20 cellular contexts compared by ENCODE assay signal in the genomic region with DNA sequence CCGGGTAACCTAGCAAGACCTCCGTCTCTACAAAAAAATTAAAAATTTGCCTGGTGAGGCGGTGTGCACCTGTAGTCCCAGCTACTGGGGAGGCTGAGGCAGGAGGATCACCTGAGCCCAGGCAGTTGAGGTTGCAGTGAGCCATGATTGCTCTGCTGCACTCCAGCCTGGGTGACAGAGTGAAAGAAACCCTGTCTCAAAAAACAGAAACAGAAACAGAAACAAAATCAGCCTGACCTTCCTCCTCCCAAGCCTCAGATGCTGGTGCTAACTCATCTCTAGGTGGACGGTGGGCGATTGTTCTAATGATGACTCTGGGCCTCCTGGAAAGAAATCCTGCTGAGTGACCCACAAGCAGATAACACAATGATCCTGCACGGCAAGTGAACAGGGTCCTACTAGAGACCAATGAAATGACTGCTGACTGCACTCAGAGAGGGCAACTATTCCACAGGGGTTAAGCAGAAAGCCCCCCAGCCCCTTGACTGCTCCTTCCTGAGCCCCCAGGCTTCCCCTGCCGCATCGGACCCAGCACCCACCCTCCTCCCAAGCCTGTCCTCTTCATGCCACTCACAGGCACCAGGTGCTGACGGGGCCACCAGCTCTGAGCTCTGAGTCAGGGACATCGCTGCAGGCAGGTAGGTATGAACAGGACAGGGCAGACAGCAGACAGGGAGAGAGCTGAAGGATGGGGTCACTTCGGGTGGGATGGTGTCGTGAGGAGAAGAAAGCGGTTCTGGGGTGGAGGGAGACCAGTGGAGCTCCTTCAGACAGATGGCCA. TPM values are rescaled to one million over a fixed set of nuclear protein-coding genes. Genes with fewer than 3 reads are reported as not detected.
DNase-seq lines count a peak whose midpoint lies in the region; ATAC-seq and TF ChIP-seq lines count a peak whose summit lies in the region.
"Had no signal": no experiment of that assay in that cellular context is flagged by ENCODE, and none has a peak within 500 bp of the region (broad histone marks: within the 10 kb centered on the region; RNA-seq: fewer than 3 reads in every experiment).

No MANE protein-coding gene starts in this region.

- no peaks in the 10 kb centered on the region for H3K4me1 Mint-ChIP-seq in stimulated activated naive B cell treated with anti-CD40 and anti-IgM and Interleukin-4, amounts not matched to agents 10 μg/mL and 1 μg/mL and 100 μg/mL, for 72 hours

- no peak for TF ChIP-seq CTCF in heart left ventricle (IDR thresholded peaks at IDR 0.05)
- no peak for TF ChIP-seq CTCF in RWPE1 (conservative IDR thresholded peaks at IDR 0.05; ENCODE audit: low read depth)
- TF ChIP-seq CTCF in upper lobe of right lung (IDR thresholded peaks at IDR 0.05), result no peak

- no peak overlapping the region for H3K27ac Mint-ChIP-seq in stimulated activated naive B cell treated with anti-CD40 and anti-IgM and Interleukin-4, amounts not matched to agents 10 μg/mL and 1 μg/mL and 100 μg/mL, for 72 hours

- TF ChIP-seq POLR2A in heart left ventricle (IDR thresholded peaks at IDR 0.05), result no peak

- H3K4me3 ChIP-seq in heart left ventricle (no peak overlapping the region), upper lobe of right lung (no peak overlapping the region)
- H3K4me3 ChIP-seq: GM23248 had no signal

- peaks cover 18 to 23% of the 10 kb centered on the region in 2 donors for H3K27me3 Mint-ChIP-seq in stimulated activated naive B cell treated with anti-CD40 and anti-IgM and Interleukin-4, amounts not matched to agents 10 μg/mL and 1 μg/mL and 100 μg/mL, for 72 hours

- H3K36me3 Mint-ChIP-seq in stimulated activated naive B cell treated with anti-CD40 and anti-IgM and Interleukin-4, amounts not matched to agents 10 μg/mL and 1 μg/mL and 100 μg/mL, for 72 hours, result no peaks in the 10 kb centered on the region
- H3K36me3 Mint-ChIP-seq: CD14-positive monocyte had no signal

- H3K4me1 ChIP-seq in heart left ventricle (peaks cover 0 to 28% (median 0%) of the 10 kb centered on the region in 12 donors), upper lobe of right lung (no peaks in the 10 kb centered on the region)

- CTCF ChIA-PET in RWPE1 (lab: Yijun Ruan, JAX), result no interaction called here

- intact Hi-C loops in heart left ventricle (cut with DNase I), result loop anchor here in 6 of 10 donors (2.0 to 10.0 kb wide), 4 partner anchors 54 to 77 kb away; no protein-coding TSS in a partner anchor
- intact Hi-C loops in Right ventricle myocardium inferior (cut with DNase I), result loop anchor here (5.0 kb wide), 1 partner anchor 41 kb away; the partner anchor contains the start of gene PDPN
- intact Hi-C loops in posterior vena cava (cut with DNase I), result no loop called here
- intact Hi-C loops in upper lobe of right lung (cut with DNase I), result no loop called here

- H3K36me3 ChIP-seq in heart left ventricle, result no peaks in the 10 kb centered on the region
- H3K36me3 ChIP-seq in upper lobe of right lung, result no peaks in the 10 kb centered on the region

- no peak overlapping the region for H3K4me3 Mint-ChIP-seq in stimulated activated naive B cell treated with anti-CD40 and anti-IgM and Interleukin-4, amounts not matched to agents 10 μg/mL and 1 μg/mL and 100 μg/mL, for 72 hours
- H3K4me3 Mint-ChIP-seq: CD14-positive monocyte had no signal

- POLR2A ChIA-PET in RWPE1 (lab: Yijun Ruan, JAX; ENCODE audit: low non-redundant PET), result no interaction called here

- H3K9me3 ChIP-seq in heart left ventricle, result no peaks in the 10 kb centered on the region
- H3K9me3 ChIP-seq in upper lobe of right lung, result no peaks in the 10 kb centered on the region

- peaks cover 0 to 3% (median 0%) of the 10 kb centered on the region in 9 donors for H3K27me3 ChIP-seq in heart left ventricle
- H3K27me3 ChIP-seq in upper lobe of right lung, result no peaks in the 10 kb centered on the region

- 79 to 82% (median 80%) methylated on average over 13 of the region's 13 CpGs for whole genome bisulfite sequencing in heart left ventricle, 4 donors

- no peaks in the 10 kb centered on the region for H3K9me3 Mint-ChIP-seq in stimulated activated naive B cell treated with anti-CD40 and anti-IgM and Interleukin-4, amounts not matched to agents 10 μg/mL and 1 μg/mL and 100 μg/mL, for 72 hours

- DNase-seq in heart left ventricle (no peak), Right ventricle myocardium inferior (ENCODE audit: missing footprints) (no peak), RWPE1 (ENCODE audit: low spot score) (no peak), posterior vena cava (ENCODE audit: low spot score) (peak; percentile 76), upper lobe of right lung (peak; percentile 56), nucleus accumbens (lab: John Stamatoyannopoulos, UW) (no peak)
- DNase-seq in stimulated activated naive B cell treated with anti-CD40 and anti-IgM and Interleukin-4, amounts not matched to agents 10 μg/mL and 1 μg/mL and 100 μg/mL, for 72 hours, result no peak
- DNase-seq: DMS79 treated with DMSO at 0.1 percent for 48 hours, HCEC 1CT, NCI-H1105, NCI-H2081, NCI-H446 treated with DMSO at 0.1 percent for 48 hours, NCI-H69, OCI-M1 had no signal

- H3K27ac ChIP-seq in heart left ventricle, result peak overlapping the region in 10 of 12 donors; percentile 62 to 95 (median 80)
- peak overlapping the region; percentile 66 for H3K27ac ChIP-seq in RWPE1
- no peak overlapping the region for H3K27ac ChIP-seq in upper lobe of right lung
- H3K27ac ChIP-seq: 22Rv1, GM23248 had no signal

- ATAC-seq in heart left ventricle (no peak), Right ventricle myocardium inferior (no peak), upper lobe of right lung (no peak), HG03039 (IDR thresholded peaks at IDR 0.05; ENCODE audit: unreplicated experiment) (no peak)
- no peak for ATAC-seq in stimulated activated naive B cell treated with anti-CD40 and anti-IgM and Interleukin-4, amounts not matched to agents 10 μg/mL and 1 μg/mL and 100 μg/mL, for 72 hours (replicated peaks)

RNA-seq across cellular contexts. Expression of gene LRRC38, which starts 27.8 kb away (rescaled TPM):
- total RNA-seq in heart left ventricle (1 to 10 TPM in 5 of 9 donors, under 1 TPM in 2, not detected in 2; 0.20 to 4.0 (median 1.7) TPM), Right ventricle myocardium inferior (0.38 TPM), posterior vena cava (not detected), upper lobe of right lung (0.17 TPM)
- polyA plus RNA-seq in heart left ventricle, result 1 to 10 TPM in 1 of 2 donors, under 1 TPM in 1; 0.30 to 4.4 TPM
- total RNA-seq: GM23248, LHCN-M2 had no signal
- polyA plus RNA-seq: AG04450, CD14-positive monocyte, GM23248 had no signal

RNA-seq across cellular contexts. Expression of gene PDPN, which starts 42.0 kb away (rescaled TPM):
- total RNA-seq in heart left ventricle (10 to 100 TPM in 8 of 9 donors, 1 to 10 TPM in 1; 9.7 to 46.1 (median 21.1) TPM), Right ventricle myocardium inferior (24.1 TPM), posterior vena cava (10 to 100 TPM; 28.5 to 40.9 TPM), upper lobe of right lung (47.0 TPM)
- polyA plus RNA-seq in heart left ventricle, result 100 to 1,000 TPM in 1 of 2 donors, 1 to 10 TPM in 1; 4.4 to 162 TPM
- polyA plus RNA-seq: CD14-positive monocyte had no signal

Comparison
In these comparisons a context has a peak if more than half of its experiments do, and no peak if none do; other contexts are left out.
1. DNase-seq: peak in posterior vena cava (single experiment) and upper lobe of right lung (single experiment); none in heart left ventricle (0 of 5), Right ventricle myocardium inferior (single experiment), RWPE1 (single experiment), nucleus accumbens (0 of 56) and stimulated activated naive B cell treated with anti-CD40 and anti-IgM and Interleukin-4, amounts not matched to agents 10 μg/mL and 1 μg/mL and 100 μg/mL, for 72 hours (single experiment).
2. intact Hi-C loops: an anchor here in heart left ventricle (2.0 to 10.0 kb wide) and Right ventricle myocardium inferior (5.0 kb wide); none called in posterior vena cava and upper lobe of right lung.